1 cellular context compared by ENCODE assay signal in genomic region chr5:78659714-78660113, GRCh38.
A peak's percentile ranks its signal among the peaks of the same experiment; 100 is the strongest.
TF ChIP-seq lines count a peak whose summit lies in the region.

No MANE protein-coding gene starts in this region.

TF ChIP-seq in K562, 482 proteins besides CTCF, POLR2A, EP300 and RAD21 (continued from another document):
- TF ChIP-seq ZNF318 (IDR thresholded peaks at IDR 0.05; ENCODE audit: borderline replicate concordance in 1 of 2, low read depth in 1 of 2) (peak in 1 of 2 experiments; percentile 76; a peak in 2 of 4 replicates), NR2C2 (CRISPR knock-in tag; IDR thresholded peaks at IDR 0.05) (no peak), NR2C2 (tag; IDR thresholded peaks at IDR 0.05) (peak; percentile 79), ATF1 (CRISPR knock-in tag; IDR thresholded peaks at IDR 0.05) (no peak), ATF1 (tag; IDR thresholded peaks at IDR 0.05) (peak; percentile 78), KAT2B (IDR thresholded peaks at IDR 0.05; ENCODE audit: low read depth, low read length) (no peak), CBFA2T2 (conservative IDR thresholded peaks at IDR 0.05) (no peak; the same call in 1 of the 2 replicates), SIRT6 (IDR thresholded peaks at IDR 0.05; ENCODE audit: low read depth, low read length) (no peak), XRCC3 (IDR thresholded peaks at IDR 0.05) (no peak), ZBTB17 (CRISPR knock-in tag; IDR thresholded peaks at IDR 0.05) (no peak), EP400 (IDR thresholded peaks at IDR 0.05) (peak; percentile 57), PHF20 (IDR thresholded peaks at IDR 0.05; ENCODE audit: partially characterized antibody) (no peak), CTBP1 (IDR thresholded peaks at IDR 0.05; ENCODE audit: borderline replicate concordance) (peak; percentile 79), FOXK1 (CRISPR knock-in tag; IDR thresholded peaks at IDR 0.05; ENCODE audit: borderline replicate concordance) (no peak), AFF1 (IDR thresholded peaks at IDR 0.05; ENCODE audit: low read depth in 1 of 2, partially characterized antibody in 2 of 2) (no peak), JUND (IDR thresholded peaks at IDR 0.05; ENCODE audit: borderline replicate concordance, low read depth, low read length) (peak; percentile 61; the same call in 1 of the 2 replicates), JUND (tag; IDR thresholded peaks at IDR 0.05; ENCODE audit: borderline replicate concordance, low read depth, low read length) (peak; percentile 83; the same call in 1 of the 3 replicates), CCNT2 (IDR thresholded peaks at IDR 0.05; ENCODE audit: borderline replicate concordance, extremely low read depth, insufficient read length, low read depth, low read length) (peak; percentile 73), KDM1A (IDR thresholded peaks at IDR 0.05) (peak; percentile 36 to 62; a peak in 2 of 4 replicates), TAF9B (IDR thresholded peaks at IDR 0.05; ENCODE audit: partially characterized antibody) (peak; percentile 42), KLF13 (tag; IDR thresholded peaks at IDR 0.05; ENCODE audit: borderline replicate concordance, low read depth) (no peak), ZMIZ1 (IDR thresholded peaks at IDR 0.05; ENCODE audit: low read depth in 2 of 2, low read length in 2 of 2) (no peak), WHSC1 (IDR thresholded peaks at IDR 0.05; ENCODE audit: low read length) (no peak), DPF2 (IDR thresholded peaks at IDR 0.05) (peak; percentile 82), RFX1 (IDR thresholded peaks at IDR 0.05) (no peak)
- TF ChIP-seq, protein P1, sequence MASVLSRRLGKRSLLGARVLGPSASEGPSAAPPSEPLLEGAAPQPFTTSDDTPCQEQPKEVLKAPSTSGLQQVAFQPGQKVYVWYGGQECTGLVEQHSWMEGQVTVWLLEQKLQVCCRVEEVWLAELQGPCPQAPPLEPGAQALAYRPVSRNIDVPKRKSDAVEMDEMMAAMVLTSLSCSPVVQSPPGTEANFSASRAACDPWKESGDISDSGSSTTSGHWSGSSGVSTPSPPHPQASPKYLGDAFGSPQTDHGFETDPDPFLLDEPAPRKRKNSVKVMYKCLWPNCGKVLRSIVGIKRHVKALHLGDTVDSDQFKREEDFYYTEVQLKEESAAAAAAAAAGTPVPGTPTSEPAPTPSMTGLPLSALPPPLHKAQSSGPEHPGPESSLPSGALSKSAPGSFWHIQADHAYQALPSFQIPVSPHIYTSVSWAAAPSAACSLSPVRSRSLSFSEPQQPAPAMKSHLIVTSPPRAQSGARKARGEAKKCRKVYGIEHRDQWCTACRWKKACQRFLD (CRISPR knock-in tag; IDR thresholded peaks at IDR 0.05) = no peak
- TF ChIP-seq, protein P2, sequence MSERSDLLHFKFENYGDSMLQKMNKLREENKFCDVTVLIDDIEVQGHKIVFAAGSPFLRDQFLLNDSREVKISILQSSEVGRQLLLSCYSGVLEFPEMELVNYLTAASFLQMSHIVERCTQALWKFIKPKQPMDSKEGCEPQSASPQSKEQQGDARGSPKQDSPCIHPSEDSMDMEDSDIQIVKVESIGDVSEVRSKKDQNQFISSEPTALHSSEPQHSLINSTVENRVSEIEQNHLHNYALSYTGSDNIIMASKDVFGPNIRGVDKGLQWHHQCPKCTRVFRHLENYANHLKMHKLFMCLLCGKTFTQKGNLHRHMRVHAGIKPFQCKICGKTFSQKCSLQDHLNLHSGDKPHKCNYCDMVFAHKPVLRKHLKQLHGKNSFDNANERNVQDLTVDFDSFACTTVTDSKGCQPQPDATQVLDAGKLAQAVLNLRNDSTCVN (CRISPR knock-in tag; IDR thresholded peaks at IDR 0.05) = no peak
- TF ChIP-seq, protein P3, sequence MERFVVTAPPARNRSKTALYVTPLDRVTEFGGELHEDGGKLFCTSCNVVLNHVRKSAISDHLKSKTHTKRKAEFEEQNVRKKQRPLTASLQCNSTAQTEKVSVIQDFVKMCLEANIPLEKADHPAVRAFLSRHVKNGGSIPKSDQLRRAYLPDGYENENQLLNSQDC (CRISPR knock-in tag; IDR thresholded peaks at IDR 0.05) = no peak
- TF ChIP-seq, protein P4, sequence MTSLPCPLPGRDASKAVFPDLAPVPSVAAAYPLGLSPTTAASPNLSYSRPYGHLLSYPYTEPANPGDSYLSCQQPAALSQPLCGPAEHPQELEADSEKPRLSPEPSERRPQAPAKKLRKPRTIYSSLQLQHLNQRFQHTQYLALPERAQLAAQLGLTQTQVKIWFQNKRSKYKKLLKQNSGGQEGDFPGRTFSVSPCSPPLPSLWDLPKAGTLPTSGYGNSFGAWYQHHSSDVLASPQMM (CRISPR knock-in tag; IDR thresholded peaks at IDR 0.05) = no peak
